ENCODE assay signal across 35 cellular contexts in genomic region chr16:48910214-48910613, GRCh38.
DNase-seq lines count a peak whose midpoint lies in the region; ATAC-seq, FAIRE-seq and TF ChIP-seq lines count a peak whose summit lies in the region.
"Had no signal": no experiment of that assay in that cellular context is flagged by ENCODE, and none has a peak within 500 bp of the region (broad histone marks: within the 10 kb centered on the region; RNA-seq: fewer than 3 reads in every experiment).

No MANE protein-coding gene starts in this region.

- SMC1A ChIA-PET in GM12878 (lab: Charles Lee; ENCODE audit: uncharacterized antibody, unreplicated experiment) = interaction anchor here (1.4 kb wide), 1 partner anchor 14 kb away, joined by 3 read pairs; no protein-coding TSS in a partner anchor

- H3K9ac ChIP-seq in GM12878 (ENCODE audit: control insufficient read depth, insufficient read depth, low read length) = no peak overlapping the region
- H3K9ac ChIP-seq: BLaER1; BLaER1 treated with 17β-estradiol and CSF1 and Interleukin-3, amounts not matched to agents 10 nM and 100 nM had no signal

- H3K36me3 ChIP-seq in HEK293 (ENCODE audit: control insufficient read depth in 2 of 2, insufficient read depth in 1 of 2, low read length in 2 of 2) (no peaks in the 10 kb centered on the region), GM12878 (ENCODE audit: control insufficient read depth in 2 of 2, insufficient read depth in 2 of 2, low read length in 1 of 2) (no peaks in the 10 kb centered on the region), aorta (ENCODE audit: control insufficient read depth in 1 of 2, insufficient read depth in 2 of 2, low read length in 1 of 2) (no peaks in the 10 kb centered on the region), spleen (no peaks in the 10 kb centered on the region), upper lobe of right lung (no peaks in the 10 kb centered on the region)
- H3K36me3 ChIP-seq: BE2C; BLaER1; BLaER1 treated with 17β-estradiol and CSF1 and Interleukin-3, amounts not matched to agents 10 nM and 100 nM had no signal

- in situ Hi-C loops in GM12878 (cut with MboI) = no loop called here

- H2AFZ ChIP-seq in GM12878 (ENCODE audit: control insufficient read depth, low read depth, low read length) = no peak overlapping the region

- H3K79me2 ChIP-seq in GM12878 (ENCODE audit: control insufficient read depth, insufficient read depth, low read length) = no peaks in the 10 kb centered on the region

- POLR2A ChIA-PET in HEK293 (lab: Yijun Ruan, JAX) (no interaction called here), GM12878 (lab: Charles Lee) (no interaction called here)

- ATAC-seq in GM12878 (no peak), aorta (ENCODE audit: low FRiP score) (peak; percentile 40), HG02884 (IDR thresholded peaks at IDR 0.05; ENCODE audit: unreplicated experiment) (no peak), GM19397 (IDR thresholded peaks at IDR 0.05; ENCODE audit: unreplicated experiment) (no peak), upper lobe of right lung (no peak)
- ATAC-seq: CD8-positive, alpha-beta T cell had no signal

- no peak overlapping the region for H3K4me2 ChIP-seq in GM12878 (ENCODE audit: control insufficient read depth, insufficient read depth)
- H3K4me2 ChIP-seq: A549, BLaER1 had no signal

- no peak overlapping the region for H3K27ac ChIP-seq in HEK293 (ENCODE audit: extremely low read depth, low read depth, low read length)
- no peak overlapping the region for H3K27ac ChIP-seq in GM12878 (ENCODE audit: control insufficient read depth, insufficient read depth)
- no peak overlapping the region for H3K27ac ChIP-seq in aorta (ENCODE audit: low read depth in 1 of 2, low read length in 2 of 2)
- H3K27ac ChIP-seq in spleen = no peak overlapping the region
- H3K27ac ChIP-seq in upper lobe of right lung = no peak overlapping the region
- H3K27ac ChIP-seq: 22Rv1; A549; BLaER1; BLaER1 treated with 17β-estradiol and CSF1 and Interleukin-3, amounts not matched to agents 10 nM and 100 nM; C4-2B had no signal

- no peak for TF ChIP-seq EP300 in GM12878 (IDR thresholded peaks at IDR 0.05; ENCODE audit: borderline replicate concordance in 1 of 2, control insufficient read depth in 1 of 2, low read depth in 2 of 2, low read length in 2 of 2)

- H3K9me3 ChIP-seq in HEK293 (ENCODE audit: control insufficient read depth, insufficient read depth, low read depth, low read length) (no peaks in the 10 kb centered on the region), GM12878 (replicated peaks; ENCODE audit: control insufficient read depth, insufficient read depth, low read length) (no peaks in the 10 kb centered on the region; the same call in 2 of the 3 replicates), aorta (ENCODE audit: control insufficient read depth, low read length) (no peaks in the 10 kb centered on the region), spleen (peaks cover 0 to 4% (median 0%) of the 10 kb centered on the region in 8 donors), upper lobe of right lung (no peaks in the 10 kb centered on the region)
- H3K9me3 ChIP-seq: A549; BE2C; BLaER1; BLaER1 treated with 17β-estradiol and CSF1 and Interleukin-3, amounts not matched to agents 10 nM and 100 nM; Caco-2 had no signal

- WGBS in GM12878 (ENCODE audit: insufficient coverage, insufficient replicate concordance, low lambda C conversion rate, missing lambda C conversion rate) = 0% methylated on average over 3 of the region's 3 CpGs
- WGBS in aorta, 2 donors = 81 to 82% methylated on average over 3 of the region's 3 CpGs
- WGBS in spleen, 5 donors = 74 to 88% (median 77%) methylated on average over 3 of the region's 3 CpGs

- DNase-seq in GM12878 (ENCODE audit: low read depth, low spot score) = no peak
- peak; percentile 10 for DNase-seq in ureter (ENCODE audit: low spot score)
- no peak for DNase-seq in aorta
- DNase-seq in spleen = no peak
- no peak for DNase-seq in upper lobe of right lung
- DNase-seq: 8988T; ACHN; AML-193; BE2C; C1 segment of cervical spinal cord; Caco-2; Calu3; CD4-positive, alpha-beta memory T cell; CD4-positive, alpha-beta T cell; CD4-positive, CD25-positive, alpha-beta regulatory T cell; CD8-positive, alpha-beta memory T cell; CD8-positive, alpha-beta T cell; COR-L47; DMS 273 treated with DMSO at 0.1 percent for 48 hours; DMS153; DMS53; DMS79; DMS79 treated with DMSO at 0.1 percent for 48 hours; DND-41; EL had no signal

- no peaks in the 10 kb centered on the region for H3K4me1 ChIP-seq in HEK293 (ENCODE audit: control insufficient read depth, insufficient read depth, low read length)
- peaks cover 25% of the 10 kb centered on the region for H3K4me1 ChIP-seq in GM12878 (ENCODE audit: control insufficient read depth, insufficient read depth, low read length)
- H3K4me1 ChIP-seq in aorta (ENCODE audit: control insufficient read depth in 1 of 2, insufficient read depth in 2 of 2, low read length in 2 of 2) = no peaks in the 10 kb centered on the region
- no peaks in the 10 kb centered on the region for H3K4me1 ChIP-seq in spleen
- H3K4me1 ChIP-seq in upper lobe of right lung = no peaks in the 10 kb centered on the region
- H3K4me1 ChIP-seq: A549, BE2C, BLaER1 had no signal

- H3K27me3 ChIP-seq in GM12878 (replicated peaks in 1 of 2; ENCODE audit: control insufficient read depth in 2 of 2, insufficient read depth in 2 of 2, low read length in 1 of 2) (no peaks in the 10 kb centered on the region), aorta (ENCODE audit: control insufficient read depth in 1 of 2, insufficient read depth in 2 of 2, low read length in 1 of 2) (no peaks in the 10 kb centered on the region), spleen (replicated peaks in 1 of 7) (peaks cover 0 to 17% (median 0%) of the 10 kb centered on the region in 7 donors), upper lobe of right lung (peaks cover 8% of the 10 kb centered on the region)
- H3K27me3 ChIP-seq: BE2C; BLaER1; BLaER1 treated with 17β-estradiol and CSF1 and Interleukin-3, amounts not matched to agents 10 nM and 100 nM had no signal

- no peak for TF ChIP-seq RAD21 in GM12878 (IDR thresholded peaks at IDR 0.05; ENCODE audit: insufficient read depth, low read depth, low read length)

- no peak for TF ChIP-seq POLR2A in GM12878 (IDR thresholded peaks at IDR 0.05; ENCODE audit: low read depth, low read length)
- TF ChIP-seq POLR2A in spleen (IDR thresholded peaks at IDR 0.05) = no peak

- CTCF ChIA-PET in HEK293 (lab: Yijun Ruan, JAX) = no interaction called here
- CTCF ChIA-PET in GM12878 (lab: Yijun Ruan, JAX) = interaction anchor here (0.9 kb wide), 1 partner anchor 10 kb away, joined by 3 read pairs; no protein-coding TSS in a partner anchor

- intact Hi-C loops in GM12878 (cut with micrococcal nuclease; ENCODE audit: unreplicated experiment) = no loop called here
- intact Hi-C loops in aorta (cut with DNase I) = no loop called here
- intact Hi-C loops in spleen (cut with DNase I; ENCODE audit: low total_unique reads) = no loop called here
- intact Hi-C loops in upper lobe of right lung (cut with DNase I) = no loop called here

- RAD21 ChIA-PET in GM12878 (lab: Charles Lee; ENCODE audit: unreplicated experiment) = no interaction called here

- no peak for FAIRE-seq in GM12878 (lab: Jason Lieb, UNC)
- FAIRE-seq: A204.1, A549, D721Med had no signal

- BruUV-seq in GM12878 (replicated peaks; lab: Mats Ljungman, UMichigan) = no TSS peak

- no peak overlapping the region for H3K4me3 ChIP-seq in HEK293 (ENCODE audit: low read depth, low read length)
- no peak overlapping the region for H3K4me3 ChIP-seq in GM12878
- no peak overlapping the region for H3K4me3 ChIP-seq in aorta (ENCODE audit: low read length in 2 of 2)
- H3K4me3 ChIP-seq in spleen = no peak overlapping the region
- no peak overlapping the region for H3K4me3 ChIP-seq in upper lobe of right lung
- H3K4me3 ChIP-seq: A549; BLaER1; BLaER1 treated with 17β-estradiol and CSF1 and Interleukin-3, amounts not matched to agents 10 nM and 100 nM had no signal

- TF ChIP-seq CTCF in HEK293 (tag by site-specific recombination; IDR thresholded peaks at IDR 0.05) (no peak), GM12878 (IDR thresholded peaks at IDR 0.05 in 2 of 3, conservative IDR thresholded peaks at IDR 0.05 in 1 of 3; ENCODE audit: control insufficient read depth in 2 of 3, extremely low read depth in 1 of 3, insufficient read depth in 1 of 3, low read depth in 3 of 3, low read length in 3 of 3) (no peak), spleen (IDR thresholded peaks at IDR 0.05 in 8 of 11, conservative IDR thresholded peaks at IDR 0.05 in 3 of 11) (no peak), upper lobe of right lung (IDR thresholded peaks at IDR 0.05) (no peak)

- no peaks in the 10 kb centered on the region for H4K20me1 ChIP-seq in GM12878 (ENCODE audit: control insufficient read depth, insufficient read depth)
- H4K20me1 ChIP-seq: BLaER1; BLaER1 treated with 17β-estradiol and CSF1 and Interleukin-3, amounts not matched to agents 10 nM and 100 nM had no signal

TF ChIP-seq in HEK293, 187 proteins besides CTCF, POLR2A, EP300 and RAD21:
- no peak for TF ChIP-seq ZNF707 (tag by site-specific recombination; IDR thresholded peaks at IDR 0.05)
- TF ChIP-seq, protein P1, sequence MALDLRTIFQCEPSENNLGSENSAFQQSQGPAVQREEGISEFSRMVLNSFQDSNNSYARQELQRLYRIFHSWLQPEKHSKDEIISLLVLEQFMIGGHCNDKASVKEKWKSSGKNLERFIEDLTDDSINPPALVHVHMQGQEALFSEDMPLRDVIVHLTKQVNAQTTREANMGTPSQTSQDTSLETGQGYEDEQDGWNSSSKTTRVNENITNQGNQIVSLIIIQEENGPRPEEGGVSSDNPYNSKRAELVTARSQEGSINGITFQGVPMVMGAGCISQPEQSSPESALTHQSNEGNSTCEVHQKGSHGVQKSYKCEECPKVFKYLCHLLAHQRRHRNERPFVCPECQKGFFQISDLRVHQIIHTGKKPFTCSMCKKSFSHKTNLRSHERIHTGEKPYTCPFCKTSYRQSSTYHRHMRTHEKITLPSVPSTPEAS (tag by site-specific recombination; IDR thresholded peaks at IDR 0.05) = peak; percentile 74

TF ChIP-seq in GM12878, 131 proteins besides CTCF, POLR2A, EP300 and RAD21:
- TF ChIP-seq ZNF384 (IDR thresholded peaks at IDR 0.05; ENCODE audit: borderline replicate concordance, low read depth, low read length) (no peak), BCL3 (IDR thresholded peaks at IDR 0.05; ENCODE audit: borderline replicate concordance, insufficient read depth, low read depth, low read length, poor library complexity, severe bottlenecking) (peak; percentile 58)
